1 cellular context compared by ENCODE assay signal in the genomic region with DNA sequence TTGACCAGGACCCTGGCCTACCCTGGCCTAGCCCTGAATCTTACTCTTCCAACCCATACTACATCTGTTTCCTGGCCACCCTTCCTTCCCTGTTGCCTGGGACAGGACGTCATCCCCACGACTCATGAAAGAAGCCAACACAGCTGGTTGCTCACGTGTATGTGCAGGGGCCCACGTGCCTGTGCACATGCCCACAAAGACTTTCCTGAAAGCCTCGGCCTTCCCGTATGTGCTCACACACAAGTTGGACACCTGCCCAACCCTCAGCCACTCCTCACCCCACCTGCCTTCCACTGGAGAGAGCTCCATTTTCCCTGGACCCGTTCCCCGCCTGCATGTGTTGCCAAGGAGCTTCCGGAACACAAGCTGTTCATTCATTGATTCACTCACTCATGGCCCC.
TF ChIP-seq lines count a peak whose summit lies in the region.

No MANE protein-coding gene starts in this region.

TF ChIP-seq in H1, 55 proteins besides CTCF, POLR2A, EP300 and RAD21:
- TF ChIP-seq POLR2AphosphoS5 (IDR thresholded peaks at IDR 0.05; ENCODE audit: low read depth, low read length) (no peak), CTBP2 (IDR thresholded peaks at IDR 0.05; ENCODE audit: borderline replicate concordance, insufficient read depth, insufficient read length, low read length) (no peak), CHD7 (IDR thresholded peaks at IDR 0.05; ENCODE audit: insufficient replicate concordance, low read length) (no peak), CHD2 (IDR thresholded peaks at IDR 0.05; ENCODE audit: low read length) (no peak), MAFK (IDR thresholded peaks at IDR 0.05; ENCODE audit: low read depth, low read length) (no peak), SUZ12 (IDR thresholded peaks at IDR 0.05; ENCODE audit: low read length) (no peak), BRCA1 (IDR thresholded peaks at IDR 0.05; ENCODE audit: low read depth, low read length) (no peak), HDAC2 (IDR thresholded peaks at IDR 0.05; ENCODE audit: borderline replicate concordance in 1 of 2, low read depth in 2 of 2, low read length in 2 of 2) (no peak), KDM1A (IDR thresholded peaks at IDR 0.05; ENCODE audit: borderline replicate concordance, low read length) (no peak), E2F6 (IDR thresholded peaks at IDR 0.05) (no peak), KDM4A (IDR thresholded peaks at IDR 0.05; ENCODE audit: low read depth, low read length, severe bottlenecking) (no peak), JUND (IDR thresholded peaks at IDR 0.05; ENCODE audit: low read length) (no peak), TEAD4 (IDR thresholded peaks at IDR 0.05; ENCODE audit: low read depth, low read length) (no peak), ATF3 (IDR thresholded peaks at IDR 0.05; ENCODE audit: insufficient read depth, low read depth, low read length) (no peak), TBP (IDR thresholded peaks at IDR 0.05; ENCODE audit: low read depth, low read length) (no peak), USF2 (IDR thresholded peaks at IDR 0.05; ENCODE audit: low read length) (no peak)
- TF ChIP-seq, protein P1, sequence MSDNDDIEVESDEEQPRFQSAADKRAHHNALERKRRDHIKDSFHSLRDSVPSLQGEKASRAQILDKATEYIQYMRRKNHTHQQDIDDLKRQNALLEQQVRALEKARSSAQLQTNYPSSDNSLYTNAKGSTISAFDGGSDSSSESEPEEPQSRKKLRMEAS (IDR thresholded peaks at IDR 0.05) = no peak
TF ChIP-seq in H1: peak in this region for 0.
